Comparison of ENCODE assay signal across 33 cellular contexts in genomic region chr2:66264354-66264753, GRCh38.
"Had no signal": no experiment of that assay in that cellular context is flagged by ENCODE, and none has a peak within 500 bp of the region (broad histone marks: within the 10 kb centered on the region; RNA-seq: fewer than 3 reads in every experiment).

No MANE protein-coding gene starts in this region.

- H3K4me3 ChIP-seq: adrenal gland, ascending aorta, body of pancreas, breast epithelium, cardiac muscle cell had no signal

- H3K9me3 ChIP-seq: adrenal gland, ascending aorta, body of pancreas had no signal

- H3K27me3 ChIP-seq: adrenal gland, ascending aorta, body of pancreas, brain microvascular endothelial cell, breast epithelium, cardiac muscle cell had no signal

- DNase-seq: activated effector memory CD4-positive, alpha-beta T cell treated with anti-CD3 and anti-CD28 coated beads, Interleukin-2, amount 50 U/mL, for 16 hours; activated effector memory CD4-positive, alpha-beta T cell treated with Interleukin-2 at 50 U/mL for 16 hours; activated gamma-delta T cell; activated gamma-delta T cell treated with Interleukin-2 at 50 U/mL for 16 hours; activated naive CD4-positive, alpha-beta T cell; activated naive CD4-positive, alpha-beta T cell treated with anti-CD3 and anti-CD28 coated beads for 36 hours; activated naive CD4-positive, alpha-beta T cell treated with anti-CD3 and anti-CD28 coated beads, Interleukin-2, amount 10 ng/mL, durations not matched to agents 7 days and 5 days; activated naive CD4-positive, alpha-beta T cell treated with anti-CD3 and anti-CD28 coated beads, Interleukin-2, amount 50 U/mL, for 16 hours; activated naive CD4-positive, alpha-beta T cell treated with Interleukin-2 at 50 U/mL for 16 hours; activated naive CD8-positive, alpha-beta T cell treated with anti-CD3 and anti-CD28 coated beads for 36 hours; activated naive CD8-positive, alpha-beta T cell treated with anti-CD3 and anti-CD28 coated beads, Interleukin-2, amount 10 ng/mL, durations not matched to agents 7 days and 5 days; activated naive CD8-positive, alpha-beta T cell treated with anti-CD3 and anti-CD28 coated beads, Interleukin-2, amount 50 U/mL, for 24 hours; activated T-cell treated with anti-CD3 and anti-CD28 coated beads, Interleukin-2, amount 50 U/mL, for 24 hours; activated T-cell treated with anti-CD3 and anti-CD28 coated beads, Interleukin-2, amount 50 U/mL, for 4 hours; activated T-cell treated with anti-CD3 and anti-CD28 coated beads, Interleukin-2, amount 50 U/mL, for 48 hours; activated T-cell treated with anti-CD3 and anti-CD28 coated beads, Interleukin-2, amount 50 U/mL, for 72 hours; adrenal gland; amniotic stem cell; amygdala; anterior cingulate cortex; aorta; body of pancreas; brain microvascular endothelial cell; caudate nucleus; central memory CD4-positive, alpha-beta T cell; cerebellar nuclear complex had no signal

- FAIRE-seq: astrocyte, bronchial epithelial cell had no signal

- ATAC-seq: activated naive CD4-positive, alpha-beta T cell treated with anti-CD3 and anti-CD28 coated beads, Interleukin-2, amount 50 U/mL, for 72 hours; activated naive CD8-positive, alpha-beta T cell treated with anti-CD3 and anti-CD28 coated beads, Interleukin-2, amount 50 U/mL, for 24 hours; activated T-cell treated with anti-CD3 and anti-CD28 coated beads, Interleukin-2, amount 50 U/mL, for 4 hours; activated T-cell treated with anti-CD3 and anti-CD28 coated beads, Interleukin-2, amount 50 U/mL, for 72 hours; activated T-helper 17 cell treated with anti-CD3 and anti-CD28 coated beads, Interleukin-2, amount 50 U/mL, for 72 hours; body of pancreas had no signal

- H3K27ac ChIP-seq: adrenal gland, ascending aorta, body of pancreas, brain microvascular endothelial cell, breast epithelium, cardiac muscle cell had no signal

- H3K4me1 ChIP-seq: adrenal gland, ascending aorta, body of pancreas, breast epithelium had no signal

- H3K36me3 ChIP-seq: adrenal gland, ascending aorta, brain microvascular endothelial cell, breast epithelium, cardiac muscle cell had no signal
